ENCODE assay signal across 29 cellular contexts in the genomic region with DNA sequence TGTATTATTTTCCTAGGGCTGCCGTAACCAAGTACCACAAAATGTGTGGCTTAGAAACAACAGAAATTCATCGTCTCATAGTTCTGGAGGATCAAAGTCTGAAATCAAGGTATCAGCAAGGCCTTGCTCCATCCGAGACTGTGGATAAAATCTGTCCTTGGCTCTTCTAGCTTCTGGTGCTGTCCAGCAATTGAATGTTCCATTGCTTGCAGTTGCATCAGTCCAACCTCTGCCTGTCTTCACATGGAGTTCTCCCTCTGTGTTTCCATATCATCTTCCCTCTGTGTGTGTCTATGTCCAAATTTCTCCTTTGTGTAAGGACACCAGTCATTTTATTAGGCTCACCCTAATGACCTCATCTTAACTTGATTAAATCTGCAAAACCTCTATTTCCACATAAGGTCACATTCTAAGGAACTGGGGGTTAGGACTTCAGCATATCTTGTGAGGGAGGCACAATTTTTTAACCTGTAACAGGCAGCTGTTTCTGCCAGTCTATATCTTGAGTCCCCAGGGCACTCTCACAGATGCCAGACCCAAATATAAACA.
DNase-seq lines count a peak whose midpoint lies in the region; ATAC-seq and TF ChIP-seq lines count a peak whose summit lies in the region.
"Had no signal": no experiment of that assay in that cellular context is flagged by ENCODE, and none has a peak within 500 bp of the region (broad histone marks: within the 10 kb centered on the region; RNA-seq: fewer than 3 reads in every experiment).

No MANE protein-coding gene starts in this region.

- H3K27ac Mint-ChIP-seq in chondrocyte (ENCODE audit: unreplicated experiment) = peak overlapping the region; percentile 46
- H3K27ac Mint-ChIP-seq: activated CD4-positive, alpha-beta T cell treated with anti-CD3 and anti-CD28 coated beads, Interleukin-2, amount 10 ng/mL, durations not matched to agents 24 days and 14 days; activated naive CD8-positive, alpha-beta T cell treated with anti-CD3 and anti-CD28 coated beads, Interleukin-2, amount 10 ng/mL, durations not matched to agents 7 days and 5 days; immature natural killer cell; stimulated activated memory B cell treated with anti-CD40 and anti-IgM and Interleukin-4, amounts not matched to agents 10 μg/mL and 1 μg/mL and 100 μg/mL, for 72 hours; WTC11 had no signal

- H3K4me3 Mint-ChIP-seq in chondrocyte (ENCODE audit: unreplicated experiment) = no peak overlapping the region
- H3K4me3 Mint-ChIP-seq: activated CD4-positive, alpha-beta T cell treated with anti-CD3 and anti-CD28 coated beads, Interleukin-2, amount 10 ng/mL, durations not matched to agents 24 days and 14 days; activated naive CD8-positive, alpha-beta T cell treated with anti-CD3 and anti-CD28 coated beads, Interleukin-2, amount 10 ng/mL, durations not matched to agents 7 days and 5 days; immature natural killer cell; stimulated activated memory B cell treated with anti-CD40 and anti-IgM and Interleukin-4, amounts not matched to agents 10 μg/mL and 1 μg/mL and 100 μg/mL, for 72 hours; WTC11 had no signal

- H3K27me3 ChIP-seq in HCT116 (ENCODE audit: insufficient read depth, low read length) = peaks cover 5% of the 10 kb centered on the region; the same call in 1 of the 2 replicates
- no peaks in the 10 kb centered on the region for H3K27me3 ChIP-seq in heart left ventricle
- H3K27me3 ChIP-seq in MM.1S (replicated peaks; ENCODE audit: insufficient read depth, low read length) = no peaks in the 10 kb centered on the region
- H3K27me3 ChIP-seq: body of pancreas, transverse colon had no signal

- H3K4me1 Mint-ChIP-seq in chondrocyte (ENCODE audit: low read depth) = peaks cover 49% of the 10 kb centered on the region
- H3K4me1 Mint-ChIP-seq: activated CD4-positive, alpha-beta T cell treated with anti-CD3 and anti-CD28 coated beads, Interleukin-2, amount 10 ng/mL, durations not matched to agents 24 days and 14 days; activated naive CD8-positive, alpha-beta T cell treated with anti-CD3 and anti-CD28 coated beads, Interleukin-2, amount 10 ng/mL, durations not matched to agents 7 days and 5 days; immature natural killer cell; stimulated activated memory B cell treated with anti-CD40 and anti-IgM and Interleukin-4, amounts not matched to agents 10 μg/mL and 1 μg/mL and 100 μg/mL, for 72 hours had no signal

- H2AFZ ChIP-seq in HCT116 (ENCODE audit: low read depth, low read length, poor library complexity, severe bottlenecking) (no peak overlapping the region), MM.1S (ENCODE audit: low read length) (no peak overlapping the region)
- H2AFZ ChIP-seq: parathyroid adenoma had no signal

- H3K9me2 ChIP-seq in HCT116 (ENCODE audit: insufficient read depth) = no peaks in the 10 kb centered on the region
- H3K9me2 ChIP-seq in MM.1S (replicated peaks; ENCODE audit: insufficient read depth, low read length) = no peaks in the 10 kb centered on the region

- RAD21 ChIA-PET in HCT116 (lab: Charles Lee; ENCODE audit: low non-redundant PET in 1 of 2, low total read pairs in 2 of 2, uncharacterized antibody in 2 of 2, unreplicated experiment in 2 of 2) = no interaction called here

- 88 to 94% (median 92%) methylated on average over 3 of the region's 3 CpGs for WGBS in heart left ventricle, 4 donors

- ATAC-seq in HCT116 (no peak), heart left ventricle (no peak), omental fat pad (ENCODE audit: low FRiP score) (no peak)
- ATAC-seq: body of pancreas; left cardiac atrium; PC-3; stimulated activated memory B cell treated with anti-CD40 and anti-IgM and Interleukin-4, amounts not matched to agents 10 μg/mL and 1 μg/mL and 100 μg/mL, for 72 hours; WTC11 had no signal

- H3K4me3 ChIP-seq in HCT116 (replicated peaks in 1 of 2; ENCODE audit: low read depth in 1 of 2, low read length in 2 of 2) = no peak overlapping the region
- H3K4me3 ChIP-seq in heart left ventricle = no peak overlapping the region
- no peak overlapping the region for H3K4me3 ChIP-seq in MM.1S (ENCODE audit: low read length)
- H3K4me3 ChIP-seq: body of pancreas, skin epidermis, transverse colon had no signal

- no TSS peak for BruUV-seq in HCT116 (replicated peaks; lab: Mats Ljungman, UMichigan)

- H3K9ac ChIP-seq in HCT116 (ENCODE audit: low read length) = no peak overlapping the region
- no peak overlapping the region for H3K9ac ChIP-seq in MM.1S (ENCODE audit: low read length)
- H3K9ac ChIP-seq: parathyroid adenoma had no signal

- intact Hi-C loops in HCT116 (cut with micrococcal nuclease) (no loop called here), heart left ventricle (cut with DNase I) (no loop called here)

- H3K4me2 ChIP-seq in HCT116 (ENCODE audit: low read length) (no peak overlapping the region), MM.1S (ENCODE audit: low read depth, low read length) (no peak overlapping the region)

- H3K9me3 Mint-ChIP-seq in chondrocyte (ENCODE audit: low read depth) = peaks cover 7% of the 10 kb centered on the region
- H3K9me3 Mint-ChIP-seq: activated CD4-positive, alpha-beta T cell treated with anti-CD3 and anti-CD28 coated beads, Interleukin-2, amount 10 ng/mL, durations not matched to agents 24 days and 14 days; activated naive CD8-positive, alpha-beta T cell treated with anti-CD3 and anti-CD28 coated beads, Interleukin-2, amount 10 ng/mL, durations not matched to agents 7 days and 5 days had no signal

- TF ChIP-seq RAD21 in HCT116 (IDR thresholded peaks at IDR 0.05; ENCODE audit: low read depth) = no peak

- no peak for DNase-seq in HCT116 (ENCODE audit: low read depth, low spot score)
- DNase-seq in chondrocyte (ENCODE audit: low spot score) = no peak
- DNase-seq in myocyte (ENCODE audit: low read depth) = peak; percentile 8
- no peak for DNase-seq in heart left ventricle
- no peak for DNase-seq in omental fat pad (ENCODE audit: low spot score)
- DNase-seq in MM.1S = no peak
- DNase-seq: activated CD4-positive, alpha-beta T cell treated with anti-CD3 and anti-CD28 coated beads, Interleukin-2, amount 10 ng/mL, durations not matched to agents 24 days and 14 days; activated CD8-positive, alpha-beta memory T cell treated with anti-CD3 and anti-CD28 coated beads for 24 hours; activated effector memory CD4-positive, alpha-beta T cell treated with anti-CD3 and anti-CD28 coated beads, Interleukin-2, amount 50 U/mL, for 16 hours; activated naive CD8-positive, alpha-beta T cell treated with anti-CD3 and anti-CD28 coated beads, Interleukin-2, amount 10 ng/mL, durations not matched to agents 7 days and 5 days; body of pancreas; cerebellar nuclear complex; COR-L47; DMS53; HCEC 1CT; immature natural killer cell; Kasumi-1; left cardiac atrium; NCI-H510A; NK-92 treated with Interleukin-12 subunit alpha and Interleukin-12 subunit beta, amount 100 ng/mL, for 24 hours; PC-3; retina; transverse colon had no signal

- peaks cover 14% of the 10 kb centered on the region for H3K36me3 Mint-ChIP-seq in chondrocyte (ENCODE audit: low read depth)
- H3K36me3 Mint-ChIP-seq: activated naive CD8-positive, alpha-beta T cell treated with anti-CD3 and anti-CD28 coated beads, Interleukin-2, amount 10 ng/mL, durations not matched to agents 7 days and 5 days; immature natural killer cell; stimulated activated memory B cell treated with anti-CD40 and anti-IgM and Interleukin-4, amounts not matched to agents 10 μg/mL and 1 μg/mL and 100 μg/mL, for 72 hours had no signal

- H3K79me2 ChIP-seq in HCT116 (ENCODE audit: insufficient read depth, low read length) = no peaks in the 10 kb centered on the region
- H3K79me2 ChIP-seq in MM.1S (ENCODE audit: low read length) = no peaks in the 10 kb centered on the region
- H3K79me2 ChIP-seq: parathyroid adenoma had no signal

- H3K4me1 ChIP-seq in HCT116 (ENCODE audit: control insufficient read depth in 1 of 2, insufficient read depth in 2 of 2, low read length in 2 of 2) (no peaks in the 10 kb centered on the region), heart left ventricle (peaks cover 0 to 6% (median 0%) of the 10 kb centered on the region in 12 donors), MM.1S (ENCODE audit: low read length) (no peaks in the 10 kb centered on the region)
- H3K4me1 ChIP-seq: body of pancreas, parathyroid adenoma had no signal

- POLR2A ChIA-PET in HCT116 (lab: Charles Lee) = no interaction called here

- H3F3A ChIP-seq in MM.1S (ENCODE audit: insufficient read depth, low read length) = no peaks in the 10 kb centered on the region

- H3K27ac ChIP-seq in HCT116 (ENCODE audit: low read depth, low read length) (no peak overlapping the region), heart left ventricle (no peak overlapping the region), MM.1S (ENCODE audit: low read length) (no peak overlapping the region)
- H3K27ac ChIP-seq: body of pancreas, C4-2B, parathyroid adenoma, skin epidermis, transverse colon had no signal

- H3K27me3 Mint-ChIP-seq in chondrocyte (ENCODE audit: low read depth) = no peaks in the 10 kb centered on the region
- H3K27me3 Mint-ChIP-seq: stimulated activated memory B cell treated with anti-CD40 and anti-IgM and Interleukin-4, amounts not matched to agents 10 μg/mL and 1 μg/mL and 100 μg/mL, for 72 hours had no signal

- CTCF ChIA-PET in HCT116 (lab: Charles Lee) = no interaction called here

- TF ChIP-seq CTCF in HCT116 (IDR thresholded peaks at IDR 0.05 in 2 of 3, conservative IDR thresholded peaks at IDR 0.05 in 1 of 3; ENCODE audit: borderline replicate concordance in 1 of 3, insufficient read depth in 1 of 3, low read depth in 2 of 3, low read length in 2 of 3) (no peak), chondrocyte (IDR thresholded peaks at IDR 0.05) (no peak), heart left ventricle (IDR thresholded peaks at IDR 0.05) (no peak), omental fat pad (IDR thresholded peaks at IDR 0.05) (no peak), MM.1S (IDR thresholded peaks at IDR 0.05; ENCODE audit: low read length) (no peak)

- no peaks in the 10 kb centered on the region for H3K36me3 ChIP-seq in HCT116 (ENCODE audit: control insufficient read depth in 1 of 2, insufficient read depth in 2 of 2, low read length in 2 of 2)
- peaks cover 0 to 13% (median 0%) of the 10 kb centered on the region in 9 donors for H3K36me3 ChIP-seq in heart left ventricle
- no peaks in the 10 kb centered on the region for H3K36me3 ChIP-seq in MM.1S (replicated peaks; ENCODE audit: insufficient read depth, low read length)
- H3K36me3 ChIP-seq: transverse colon had no signal

- H4K20me1 ChIP-seq in HCT116 (ENCODE audit: insufficient read depth) (no peaks in the 10 kb centered on the region), MM.1S (ENCODE audit: insufficient read depth, low read length) (no peaks in the 10 kb centered on the region)

- H3K9me3 ChIP-seq in HCT116 (ENCODE audit: control insufficient read depth in 1 of 2, insufficient read depth in 1 of 2, low read depth in 1 of 2, low read length in 2 of 2) (no peaks in the 10 kb centered on the region), heart left ventricle (peaks cover 0 to 15% (median 0%) of the 10 kb centered on the region in 12 donors), MM.1S (replicated peaks; ENCODE audit: insufficient read depth, low read length) (no peaks in the 10 kb centered on the region)
- H3K9me3 ChIP-seq: body of pancreas, transverse colon had no signal

- TF ChIP-seq POLR2A in HCT116 (IDR thresholded peaks at IDR 0.05; ENCODE audit: borderline replicate concordance, extremely low read depth, insufficient read depth, insufficient read length) (no peak), heart left ventricle (IDR thresholded peaks at IDR 0.05) (no peak)

TF ChIP-seq in PFSK-1, 5 proteins besides CTCF, POLR2A, EP300 and RAD21 (continues in another document):
- no peak for TF ChIP-seq TAF1 (IDR thresholded peaks at IDR 0.05; ENCODE audit: borderline replicate concordance, insufficient read depth, low read length)
